ENCODE assay signal across 12 cellular contexts in genomic region chr10:71259815-71260501, GRCh38. TPM values are rescaled to one million over a fixed set of nuclear protein-coding genes. Genes with fewer than 3 reads are reported as not detected.
DNase-seq lines count a peak whose midpoint lies in the region; ATAC-seq and TF ChIP-seq lines count a peak whose summit lies in the region.
"Had no signal": no experiment of that assay in that cellular context is flagged by ENCODE, and none has a peak within 500 bp of the region (broad histone marks: within the 10 kb centered on the region; RNA-seq: fewer than 3 reads in every experiment).

No MANE protein-coding gene starts in this region.

- H3K4me3 Mint-ChIP-seq in brain (peak overlapping the region in 1 of 5 experiments; percentile 66), progenitor cell of endocrine pancreas (ENCODE audit: low read depth) (no peak overlapping the region)

- POLR2A ChIA-PET in HEK293 (lab: Yijun Ruan, JAX) = interaction anchor here (1.6 kb wide), 1 partner anchor 48 kb away, joined by 3 read pairs; no protein-coding TSS in a partner anchor

- H3K9me3 Mint-ChIP-seq in brain (peaks cover 0 to 2% (median 0%) of the 10 kb centered on the region in 5 experiments), progenitor cell of endocrine pancreas (ENCODE audit: low read depth) (no peaks in the 10 kb centered on the region)

- H3K4me3 ChIP-seq in HEK293 (ENCODE audit: low read depth, low read length) = no peak overlapping the region
- no peak overlapping the region for H3K4me3 ChIP-seq in right atrium auricular region
- no peak overlapping the region for H3K4me3 ChIP-seq in smooth muscle cell
- H3K4me3 ChIP-seq: psoas muscle, SJCRH30 had no signal

- peaks cover 6% of the 10 kb centered on the region for H3K4me1 ChIP-seq in HEK293 (ENCODE audit: control insufficient read depth, insufficient read depth, low read length)
- H3K4me1 ChIP-seq in right atrium auricular region = peaks cover 0 to 89% of the 10 kb centered on the region in 2 donors
- H3K4me1 ChIP-seq in smooth muscle cell (ENCODE audit: low read depth) = peaks cover 54% of the 10 kb centered on the region

- TF ChIP-seq CTCF in HEK293 (tag by site-specific recombination; IDR thresholded peaks at IDR 0.05) = no peak
- TF ChIP-seq CTCF in brain (conservative IDR thresholded peaks at IDR 0.05) = peak in 1 of 2 experiments; percentile 11
- peak in 1 of 2 donors; percentile 12 for TF ChIP-seq CTCF in right atrium auricular region (IDR thresholded peaks at IDR 0.05)
- no peak for TF ChIP-seq CTCF in smooth muscle cell (IDR thresholded peaks at IDR 0.05; ENCODE audit: borderline replicate concordance, insufficient read depth, poor library complexity, severe bottlenecking)
- TF ChIP-seq CTCF in progenitor cell of endocrine pancreas (IDR thresholded peaks at IDR 0.05; ENCODE audit: unreplicated experiment) = no peak

- H3K27me3 ChIP-seq in right atrium auricular region (no peaks in the 10 kb centered on the region), smooth muscle cell (ENCODE audit: low read depth) (no peaks in the 10 kb centered on the region)
- H3K27me3 ChIP-seq: SJCRH30 had no signal

- 29% methylated on average over 13 of the region's 13 CpGs for WGBS in smooth muscle cell (ENCODE audit: low lambda C conversion rate)

- H2AFZ ChIP-seq in smooth muscle cell (ENCODE audit: low read depth) = no peak overlapping the region

- CTCF ChIA-PET in HEK293 (lab: Yijun Ruan, JAX) = interaction anchor here (0.6 to 2.5 kb wide), 3 partner anchors 11 to 623 kb away, joined by 3 to 13 read pairs (median 6); no protein-coding TSS in a partner anchor

- H3K27ac Mint-ChIP-seq in brain = peak overlapping the region; percentile 89 to 97 (median 94)
- H3K27ac Mint-ChIP-seq in progenitor cell of endocrine pancreas = no peak overlapping the region

- ATAC-seq in GM18907 (IDR thresholded peaks at IDR 0.05; ENCODE audit: unreplicated experiment) = no peak

- peaks cover 71% of the 10 kb centered on the region for H4K20me1 ChIP-seq in smooth muscle cell (ENCODE audit: low read depth)

- H3K36me3 ChIP-seq in HEK293 (ENCODE audit: control insufficient read depth in 2 of 2, insufficient read depth in 1 of 2, low read length in 2 of 2) (peaks cover 0 to 17% of the 10 kb centered on the region in 2 experiments; a peak in 1 of 3 replicates), right atrium auricular region (no peaks in the 10 kb centered on the region), smooth muscle cell (ENCODE audit: low read depth) (no peaks in the 10 kb centered on the region)
- H3K36me3 ChIP-seq: SJCRH30 had no signal

- H3K36me3 Mint-ChIP-seq in brain (no peaks in the 10 kb centered on the region), progenitor cell of endocrine pancreas (ENCODE audit: insufficient read depth) (no peaks in the 10 kb centered on the region)

- DNase-seq in right atrium auricular region (ENCODE audit: low spot score) = no peak
- no peak for DNase-seq in smooth muscle cell (lab: John Stamatoyannopoulos, UW; ENCODE audit: unreplicated experiment)
- DNase-seq in NCI-H226 = no peak
- DNase-seq in stimulated activated naive CD4-positive, alpha-beta T cell (lab: John Stamatoyannopoulos, UW) = no peak
- DNase-seq in progenitor cell of endocrine pancreas (ENCODE audit: low spot score, unreplicated experiment) = no peak
- DNase-seq: activated CD4-positive, alpha-beta T cell treated with anti-CD3 and anti-CD28 coated beads for 48 hours; activated naive CD4-positive, alpha-beta T cell had no signal

- peak overlapping the region; percentile 32 for H3K9ac ChIP-seq in smooth muscle cell (ENCODE audit: low read depth)

- peaks cover 85% of the 10 kb centered on the region for H3K4me1 Mint-ChIP-seq in brain
- peaks cover 5% of the 10 kb centered on the region for H3K4me1 Mint-ChIP-seq in progenitor cell of endocrine pancreas (ENCODE audit: low read depth)

- H3K9me3 ChIP-seq in HEK293 (ENCODE audit: control insufficient read depth, insufficient read depth, low read depth, low read length) (no peaks in the 10 kb centered on the region), right atrium auricular region (no peaks in the 10 kb centered on the region), smooth muscle cell (replicated peaks; ENCODE audit: low read depth) (no peaks in the 10 kb centered on the region)
- H3K9me3 ChIP-seq: psoas muscle, SJCRH30 had no signal

- H3K79me2 ChIP-seq in smooth muscle cell (ENCODE audit: low read depth) = peaks cover 84% of the 10 kb centered on the region

- H3K27me3 Mint-ChIP-seq in brain (no peaks in the 10 kb centered on the region), progenitor cell of endocrine pancreas (peaks cover 10% of the 10 kb centered on the region)

- peaks cover 60% of the 10 kb centered on the region for H3F3A ChIP-seq in smooth muscle cell (ENCODE audit: low read depth)

- peak overlapping the region; percentile 80 for H3K4me2 ChIP-seq in smooth muscle cell

- H3K27ac ChIP-seq in HEK293 (ENCODE audit: extremely low read depth, low read depth, low read length) (no peak overlapping the region), right atrium auricular region (peak overlapping the region; percentile 81 to 82), smooth muscle cell (ENCODE audit: low read depth) (peak overlapping the region; percentile 91)
- H3K27ac ChIP-seq: psoas muscle, SJCRH30 had no signal

TF ChIP-seq in HEK293, 187 proteins besides CTCF, POLR2A, EP300 and RAD21 (continues in another document):
- TF ChIP-seq RBAK (tag by site-specific recombination; IDR thresholded peaks at IDR 0.05) (no peak), ZNF341 (tag by site-specific recombination; IDR thresholded peaks at IDR 0.05; ENCODE audit: low read depth) (peak; percentile 89), ZBTB6 (tag by site-specific recombination; IDR thresholded peaks at IDR 0.05) (no peak), ZNF555 (tag by site-specific recombination; conservative IDR thresholded peaks at IDR 0.05) (no peak), HOXD13 (CRISPR knock-in tag; IDR thresholded peaks at IDR 0.05; ENCODE audit: borderline replicate concordance) (no peak), ZNF510 (tag by site-specific recombination; IDR thresholded peaks at IDR 0.05; ENCODE audit: insufficient replicate concordance) (no peak), ZNF391 (tag by site-specific recombination; IDR thresholded peaks at IDR 0.05; ENCODE audit: borderline replicate concordance, low read depth) (no peak), ZNF354C (tag by site-specific recombination; IDR thresholded peaks at IDR 0.05; ENCODE audit: borderline replicate concordance, low read depth) (no peak), ZNF223 (tag by site-specific recombination; IDR thresholded peaks at IDR 0.05) (no peak), ZFHX2 (tag by site-specific recombination; conservative IDR thresholded peaks at IDR 0.05) (peak; percentile 72), ZNF324 (tag by site-specific recombination; IDR thresholded peaks at IDR 0.05) (no peak), ZEB2 (tag by site-specific recombination; IDR thresholded peaks at IDR 0.05) (no peak), ZNF791 (tag by site-specific recombination; IDR thresholded peaks at IDR 0.05) (no peak), GLIS1 (tag by site-specific recombination; IDR thresholded peaks at IDR 0.05) (no peak), OSR2 (tag by site-specific recombination; IDR thresholded peaks at IDR 0.05) (peak; percentile 52; the same call in 1 of the 2 replicates), ZNF416 (tag by site-specific recombination; IDR thresholded peaks at IDR 0.05) (no peak), ZIC2 (tag by site-specific recombination; IDR thresholded peaks at IDR 0.05) (peak; percentile 20; the same call in 1 of the 2 replicates), ZNF785 (tag by site-specific recombination; IDR thresholded peaks at IDR 0.05) (no peak), BCL11B (tag by site-specific recombination; IDR thresholded peaks at IDR 0.05; ENCODE audit: low read depth) (no peak), ZNF16 (tag by site-specific recombination; IDR thresholded peaks at IDR 0.05; ENCODE audit: low read depth) (no peak), ZNF843 (tag by site-specific recombination; IDR thresholded peaks at IDR 0.05) (no peak), ZNF571 (tag by site-specific recombination; IDR thresholded peaks at IDR 0.05) (no peak)
- TF ChIP-seq, protein P1, sequence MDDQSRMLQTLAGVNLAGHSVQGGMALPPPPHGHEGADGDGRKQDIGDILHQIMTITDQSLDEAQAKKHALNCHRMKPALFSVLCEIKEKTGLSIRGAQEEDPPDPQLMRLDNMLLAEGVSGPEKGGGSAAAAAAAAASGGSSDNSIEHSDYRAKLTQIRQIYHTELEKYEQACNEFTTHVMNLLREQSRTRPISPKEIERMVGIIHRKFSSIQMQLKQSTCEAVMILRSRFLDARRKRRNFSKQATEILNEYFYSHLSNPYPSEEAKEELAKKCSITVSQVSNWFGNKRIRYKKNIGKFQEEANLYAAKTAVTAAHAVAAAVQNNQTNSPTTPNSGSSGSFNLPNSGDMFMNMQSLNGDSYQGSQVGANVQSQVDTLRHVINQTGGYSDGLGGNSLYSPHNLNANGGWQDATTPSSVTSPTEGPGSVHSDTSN (CRISPR knock-in tag; IDR thresholded peaks at IDR 0.05) = no peak

RNA-seq across cellular contexts. Expression of gene UNC5B, which starts 47.6 kb away (rescaled TPM):
- polyA plus RNA-seq in brain (ENCODE audit: insufficient read depth, low read depth, low replicate concordance) (31.8 TPM), smooth muscle cell (115 and 142 TPM in 2 replicates)
- total RNA-seq in right atrium auricular region (10 to 100 TPM; 10.9 to 29.2 TPM), smooth muscle cell (89.6 and 92.7 TPM in 2 replicates), progenitor cell of endocrine pancreas (3.7 and 6.0 TPM in 2 replicates)

RNA-seq across cellular contexts. Expression of gene SLC29A3, which starts 59.1 kb away (rescaled TPM):
- polyA plus RNA-seq in brain (ENCODE audit: insufficient read depth, low read depth, low replicate concordance) (7.7 TPM), smooth muscle cell (4.8 and 7.1 TPM in 2 replicates)
- total RNA-seq in right atrium auricular region (1 to 10 TPM; 1.8 to 2.9 TPM), smooth muscle cell (2.9 and 3.6 TPM in 2 replicates), progenitor cell of endocrine pancreas (13.3 and 13.7 TPM in 2 replicates)
